1 cellular context compared by ENCODE assay signal in genomic region chr20:63556873-63557478, GRCh38.
TF ChIP-seq lines count a peak whose summit lies in the region.

No MANE protein-coding gene starts in this region.

TF ChIP-seq in HCT116, 20 proteins besides CTCF, POLR2A, EP300 and RAD21 (continued from another document):
- no peak for TF ChIP-seq REST (IDR thresholded peaks at IDR 0.05; ENCODE audit: low read depth)
